Comparison of ENCODE assay signal across 22 cellular contexts in genomic region chr2:148302526-148302925, GRCh38.
"Had no signal": no experiment of that assay in that cellular context is flagged by ENCODE, and none has a peak within 500 bp of the region (broad histone marks: within the 10 kb centered on the region; RNA-seq: fewer than 3 reads in every experiment).

No MANE protein-coding gene starts in this region.

- H3K4me1 ChIP-seq: colonic mucosa, esophagus squamous epithelium, left lung, lower lobe of right lung had no signal

- H3K27ac ChIP-seq: colonic mucosa, epithelial cell of prostate, esophagus squamous epithelium, gastrocnemius medialis, heart right ventricle, left lung, lower lobe of right lung had no signal

- H3K27me3 Mint-ChIP-seq: dendritic cell treated with granulocyte-macrophage colony-stimulating factor and Interleukin-4, amounts not matched to agents 40 ng/mL and 50 ng/mL, for 4 days; effector memory CD8-positive, alpha-beta T cell; naive thymus-derived CD4-positive, alpha-beta T cell had no signal

- H3K27ac Mint-ChIP-seq: dendritic cell treated with granulocyte-macrophage colony-stimulating factor and Interleukin-4, amounts not matched to agents 40 ng/mL and 50 ng/mL, for 4 days; endodermal cell; naive thymus-derived CD4-positive, alpha-beta T cell had no signal

- H3K36me3 ChIP-seq: colonic mucosa, esophagus squamous epithelium, gastrocnemius medialis, heart right ventricle, left lung, lower lobe of right lung had no signal

- H3K4me3 ChIP-seq: colonic mucosa, esophagus squamous epithelium, gastrocnemius medialis, heart right ventricle, left lung, lower lobe of right lung had no signal

- ATAC-seq: effector memory CD8-positive, alpha-beta T cell; esophagus mucosa; gastrocnemius medialis; heart right ventricle; left cardiac atrium; left lung; left ventricle myocardium superior; lower lobe of right lung; naive thymus-derived CD4-positive, alpha-beta T cell had no signal

- H3K4me3 Mint-ChIP-seq: dendritic cell treated with granulocyte-macrophage colony-stimulating factor and Interleukin-4, amounts not matched to agents 40 ng/mL and 50 ng/mL, for 4 days; effector memory CD8-positive, alpha-beta T cell; endodermal cell; naive thymus-derived CD4-positive, alpha-beta T cell had no signal

- DNase-seq: colonic mucosa; cortex of kidney; effector CD8-positive, alpha-beta T cell; effector memory CD8-positive, alpha-beta T cell; erythroblast; esophagus squamous epithelium; foreskin fibroblast; foreskin melanocyte; gastrocnemius medialis; head of caudate nucleus; heart right ventricle; hippocampal formation; left cardiac atrium; left lung; left ventricle myocardium superior; lower lobe of right lung; midbrain; naive thymus-derived CD4-positive, alpha-beta T cell had no signal

- H3K9me3 ChIP-seq: colonic mucosa, esophagus squamous epithelium, gastrocnemius medialis, heart right ventricle, left lung, lower lobe of right lung had no signal

- H3K27me3 ChIP-seq: colonic mucosa, esophagus squamous epithelium, gastrocnemius medialis, heart right ventricle, left lung had no signal

- H3K9me3 Mint-ChIP-seq: dendritic cell treated with granulocyte-macrophage colony-stimulating factor and Interleukin-4, amounts not matched to agents 40 ng/mL and 50 ng/mL, for 4 days; effector memory CD8-positive, alpha-beta T cell; endodermal cell had no signal
